17 cellular contexts compared by ENCODE assay signal in the genomic region with DNA sequence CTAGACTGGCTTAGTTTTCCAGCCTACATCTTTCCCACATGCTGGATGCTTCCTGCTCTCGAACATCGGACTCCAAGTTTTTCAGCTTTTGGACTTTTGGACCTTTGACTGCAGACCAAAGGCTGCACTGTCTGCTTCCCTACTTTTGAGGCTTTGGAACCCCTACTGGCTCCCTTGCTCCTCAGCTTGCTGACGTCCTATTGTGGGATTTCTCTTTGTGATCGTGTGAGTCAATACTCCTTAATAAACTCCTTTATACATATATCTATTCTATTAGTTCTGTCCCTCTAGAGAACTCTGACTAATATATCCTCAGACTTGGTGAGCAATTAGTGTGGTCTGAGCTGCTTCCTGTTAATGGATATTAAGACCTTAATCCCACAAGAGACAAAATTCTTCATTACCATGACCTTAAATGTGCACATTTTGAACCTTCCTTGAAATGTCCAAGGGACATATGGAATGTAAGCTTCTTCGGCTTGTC.
"Had no signal": no experiment of that assay in that cellular context is flagged by ENCODE, and none has a peak within 500 bp of the region (broad histone marks: within the 10 kb centered on the region; RNA-seq: fewer than 3 reads in every experiment).

No MANE protein-coding gene starts in this region.

- H3K27ac Mint-ChIP-seq: activated CD8-positive, alpha-beta T cell treated with anti-CD3 and anti-CD28 coated beads, Interleukin-2, amount 10 ng/mL, durations not matched to agents 7 days and 5 days; activated naive CD8-positive, alpha-beta T cell treated with anti-CD3 and anti-CD28 coated beads for 36 hours; activated T-cell treated with anti-CD3 and anti-CD28 coated beads, Interleukin-2, amount 50 U/mL, for 24 hours; activated T-helper 17 cell treated with anti-CD3 and anti-CD28 coated beads, Interleukin-2, amount 50 U/mL, for 72 hours; natural killer cell; progenitor cell of endocrine pancreas; T-cell; T-helper 2 cell treated with Interferon-gamma antibody and Interleukin-4, amounts not matched to agents 5 μg/mL and 100 μg/mL, for 36 hours had no signal

- H3K4me1 ChIP-seq: left ventricle myocardium inferior had no signal

- H3K4me1 Mint-ChIP-seq: activated naive CD8-positive, alpha-beta T cell treated with anti-CD3 and anti-CD28 coated beads for 36 hours; activated T-helper 17 cell treated with anti-CD3 and anti-CD28 coated beads, Interleukin-2, amount 50 U/mL, for 72 hours; natural killer cell; T-cell had no signal

- H3K36me3 Mint-ChIP-seq: activated naive CD8-positive, alpha-beta T cell treated with anti-CD3 and anti-CD28 coated beads for 36 hours; T-cell had no signal

- H3K27ac ChIP-seq: left ventricle myocardium inferior, WERI-Rb-1 had no signal

- H3K9me3 ChIP-seq: left ventricle myocardium inferior had no signal

- DNase-seq: activated CD4-positive, alpha-beta T cell treated with anti-CD3 and anti-CD28 coated beads for 1 hour; activated CD4-positive, alpha-beta T cell treated with anti-CD3 and anti-CD28 coated beads, Interleukin-2, amount 50 U/mL, for 1 hour; activated CD8-positive, alpha-beta T cell treated with anti-CD3 and anti-CD28 coated beads, Interleukin-2, amount 10 ng/mL, durations not matched to agents 7 days and 5 days; activated naive CD8-positive, alpha-beta T cell treated with anti-CD3 and anti-CD28 coated beads for 36 hours; activated T-cell treated with anti-CD3 and anti-CD28 coated beads, Interleukin-2, amount 50 U/mL, for 24 hours; foreskin melanocyte; kidney glomerular epithelial cell; left ventricle myocardium inferior; midbrain; natural killer cell; stimulated activated CD4-positive, alpha-beta T cell treated with anti-CD3 and anti-CD28 coated beads, Interleukin-4, amount 100 ng/mL, for 4 hours; stimulated activated naive CD8-positive, alpha-beta T cell treated with anti-CD3 and anti-CD28 coated beads, Interleukin-15, Interleukin-2, amounts not matched to agents 100 U/mL and 50 U/mL, for 24 hours; T-cell; WERI-Rb-1 had no signal

- ATAC-seq: activated CD8-positive, alpha-beta T cell treated with anti-CD3 and anti-CD28 coated beads, Interleukin-2, amount 10 ng/mL, durations not matched to agents 7 days and 5 days; activated T-helper 17 cell treated with anti-CD3 and anti-CD28 coated beads, Interleukin-2, amount 50 U/mL, for 72 hours; natural killer cell; stimulated activated naive CD8-positive, alpha-beta T cell treated with anti-CD3 and anti-CD28 coated beads, Interleukin-15, Interleukin-2, amounts not matched to agents 100 U/mL and 50 U/mL, for 24 hours; T-cell had no signal

- H3K27me3 Mint-ChIP-seq: activated naive CD8-positive, alpha-beta T cell treated with anti-CD3 and anti-CD28 coated beads for 36 hours; activated T-cell treated with anti-CD3 and anti-CD28 coated beads, Interleukin-2, amount 50 U/mL, for 24 hours; activated T-helper 17 cell treated with anti-CD3 and anti-CD28 coated beads, Interleukin-2, amount 50 U/mL, for 72 hours; progenitor cell of endocrine pancreas; T-cell had no signal

- H3K4me3 Mint-ChIP-seq: activated CD8-positive, alpha-beta T cell treated with anti-CD3 and anti-CD28 coated beads, Interleukin-2, amount 10 ng/mL, durations not matched to agents 7 days and 5 days; activated naive CD8-positive, alpha-beta T cell treated with anti-CD3 and anti-CD28 coated beads for 36 hours; activated T-cell treated with anti-CD3 and anti-CD28 coated beads, Interleukin-2, amount 50 U/mL, for 24 hours; activated T-helper 17 cell treated with anti-CD3 and anti-CD28 coated beads, Interleukin-2, amount 50 U/mL, for 72 hours; natural killer cell; T-cell; T-helper 2 cell treated with Interferon-gamma antibody and Interleukin-4, amounts not matched to agents 5 μg/mL and 100 μg/mL, for 36 hours had no signal

- H3K36me3 ChIP-seq: left ventricle myocardium inferior, WERI-Rb-1 had no signal

- H3K4me3 ChIP-seq: left ventricle myocardium inferior had no signal
